ENCODE assay signal across 29 cellular contexts in genomic region chr20:38769376-38770295, GRCh38.
"Had no signal": no experiment of that assay in that cellular context is flagged by ENCODE, and none has a peak within 500 bp of the region (broad histone marks: within the 10 kb centered on the region; RNA-seq: fewer than 3 reads in every experiment).

No MANE protein-coding gene starts in this region.

- H3K27ac ChIP-seq: gastroesophageal sphincter, hepatocyte, pancreas, psoas muscle, sigmoid colon, thoracic aorta, uterus had no signal

- FAIRE-seq: bronchial epithelial cell, colon, endothelial cell of umbilical vein, keratinocyte, pancreas, small intestine had no signal

- H3K27ac Mint-ChIP-seq: activated CD4-positive, alpha-beta memory T cell treated with anti-CD3 and anti-CD28 coated beads, Interleukin-2, amount 10 ng/mL, durations not matched to agents 7 days and 5 days; activated CD4-positive, alpha-beta T cell treated with anti-CD3 and anti-CD28 coated beads, Interleukin-2, amount 10 ng/mL, durations not matched to agents 7 days and 5 days; mesothelial cell of epicardium; type B pancreatic cell; WTC11 had no signal

- H3K4me1 Mint-ChIP-seq: mesothelial cell of epicardium had no signal

- H3K27me3 Mint-ChIP-seq: activated CD4-positive, alpha-beta memory T cell treated with anti-CD3 and anti-CD28 coated beads, Interleukin-2, amount 10 ng/mL, durations not matched to agents 7 days and 5 days; activated CD4-positive, alpha-beta T cell treated with anti-CD3 and anti-CD28 coated beads, Interleukin-2, amount 10 ng/mL, durations not matched to agents 7 days and 5 days; naive B cell; type B pancreatic cell had no signal

- H3K4me3 Mint-ChIP-seq: activated CD4-positive, alpha-beta memory T cell treated with anti-CD3 and anti-CD28 coated beads, Interleukin-2, amount 10 ng/mL, durations not matched to agents 7 days and 5 days; activated CD4-positive, alpha-beta T cell treated with anti-CD3 and anti-CD28 coated beads, Interleukin-2, amount 10 ng/mL, durations not matched to agents 7 days and 5 days; activated T-cell treated with anti-CD3 and anti-CD28 coated beads, Interleukin-2, amount 50 U/mL, for 4 hours; mesothelial cell of epicardium; type B pancreatic cell; WTC11 had no signal

- H3K4me3 ChIP-seq: dorsolateral prefrontal cortex, gastroesophageal sphincter, hepatocyte, pancreas, psoas muscle, sigmoid colon, thoracic aorta, uterus had no signal

- DNase-seq: activated CD4-positive, alpha-beta memory T cell treated with anti-CD3 and anti-CD28 coated beads, Interleukin-2, amount 10 ng/mL, durations not matched to agents 7 days and 5 days; activated CD4-positive, alpha-beta T cell treated with anti-CD3 and anti-CD28 coated beads for 1 hour; activated CD4-positive, alpha-beta T cell treated with anti-CD3 and anti-CD28 coated beads, Interleukin-2, amount 10 ng/mL, durations not matched to agents 7 days and 5 days; activated CD8-positive, alpha-beta memory T cell treated with anti-CD3 and anti-CD28 coated beads, Interleukin-2, amount 50 U/mL, for 48 hours; activated naive CD4-positive, alpha-beta T cell; activated T-cell treated with anti-CD3 and anti-CD28 coated beads, Interleukin-2, amount 50 U/mL, for 4 hours; dorsolateral prefrontal cortex; effector memory CD4-positive, alpha-beta T cell; left cardiac atrium; mammary epithelial cell; naive B cell; pancreas; psoas muscle; sigmoid colon; small intestine; stimulated activated CD4-positive, alpha-beta T cell treated with anti-CD3 and anti-CD28 coated beads, Interleukin-4, amount 100 ng/mL, for 24 hours; stimulated activated naive CD4-positive, alpha-beta T cell; T-helper 2 cell; uterus had no signal

- ATAC-seq: activated T-cell treated with anti-CD3 and anti-CD28 coated beads, Interleukin-2, amount 50 U/mL, for 4 hours; gastroesophageal sphincter; left cardiac atrium; pancreas; WTC11 had no signal
